8 cellular contexts compared by ENCODE assay signal in genomic region chr9:111661150-111661801, GRCh38. TPM values are rescaled to one million over a fixed set of nuclear protein-coding genes. Genes with fewer than 3 reads are reported as not detected.
A peak's percentile ranks its signal among the peaks of the same experiment; 100 is the strongest.
DNase-seq lines count a peak whose midpoint lies in the region; ATAC-seq and TF ChIP-seq lines count a peak whose summit lies in the region.

Gene GNG10 (plus strand): TSS chr9:111661605. CDS start chr9:111661635, 30 bp downstream.

- H3K27ac ChIP-seq in BLaER1 treated with 17β-estradiol and CSF1 and Interleukin-3, amounts not matched to agents 10 nM and 100 nM, result peak within 1 kb of the TSS; percentile 78 to 93 (median 86)
- H3K27ac ChIP-seq in mucosa of rectum (ENCODE audit: low read depth in 2 of 2, low read length in 2 of 2), result peak within 1 kb of the TSS; percentile 25 to 45

- H3K36me3 ChIP-seq in BLaER1 treated with 17β-estradiol and CSF1 and Interleukin-3, amounts not matched to agents 10 nM and 100 nM, result peaks cover 10 to 26% (median 22%) of the 10 kb centered on the region in 11 experiments; a peak in 20 of 22 replicates
- no peaks in the 10 kb centered on the region for H3K36me3 ChIP-seq in mucosa of rectum (ENCODE audit: control insufficient read depth in 2 of 2, insufficient read depth in 2 of 2, low read length in 2 of 2)

- H3K4me3 ChIP-seq in BLaER1 treated with 17β-estradiol and CSF1 and Interleukin-3, amounts not matched to agents 10 nM and 100 nM, result peak within 1 kb of the TSS; percentile 78 to 96 (median 87)
- H3K4me3 ChIP-seq in epithelial cell of proximal tubule (ENCODE audit: low read depth, low read length) (peak within 1 kb of the TSS; percentile 79), mucosa of rectum (ENCODE audit: low read length in 2 of 2) (peak within 1 kb of the TSS; percentile 79 to 85)

- peak within 1 kb of the TSS; percentile 82 to 93 (median 91) for H3K9ac ChIP-seq in BLaER1 treated with 17β-estradiol and CSF1 and Interleukin-3, amounts not matched to agents 10 nM and 100 nM
- H3K9ac ChIP-seq in mucosa of rectum (ENCODE audit: low read depth in 1 of 2, low read length in 2 of 2), result peak within 1 kb of the TSS; percentile 38 to 73

- TF ChIP-seq CTCF in epithelial cell of proximal tubule (conservative IDR thresholded peaks at IDR 0.05; ENCODE audit: low read depth, low read length), result no peak

- H3K9me3 ChIP-seq in BLaER1 treated with 17β-estradiol and CSF1 and Interleukin-3, amounts not matched to agents 10 nM and 100 nM (replicated peaks in 1 of 11), result no peaks in the 10 kb centered on the region
- no peaks in the 10 kb centered on the region for H3K9me3 ChIP-seq in mucosa of rectum (ENCODE audit: control insufficient read depth in 2 of 2, low read length in 2 of 2)

- ATAC-seq in GM19023 (IDR thresholded peaks at IDR 0.05; ENCODE audit: unreplicated experiment) (peak; percentile 87), HG03175 (IDR thresholded peaks at IDR 0.05; ENCODE audit: unreplicated experiment) (peak; percentile 85)

- H3K4me2 ChIP-seq in BLaER1 treated with 17β-estradiol and CSF1 and Interleukin-3, amounts not matched to agents 10 nM and 100 nM, result peak within 1 kb of the TSS; percentile 77 to 99 (median 93)

- H3K27me3 ChIP-seq in BLaER1 treated with 17β-estradiol and CSF1 and Interleukin-3, amounts not matched to agents 10 nM and 100 nM, result no peaks in the 10 kb centered on the region
- no peaks in the 10 kb centered on the region for H3K27me3 ChIP-seq in mucosa of rectum (ENCODE audit: control insufficient read depth in 2 of 2, insufficient read depth in 2 of 2, low read length in 2 of 2)

- DNase-seq in NOMO-1 treated with dmso at 0.1 percent for 144 hours (lab: John Stamatoyannopoulos, UW; ENCODE audit: unreplicated experiment) (peak; percentile 25), activated T-cell treated with anti-CD3 and anti-CD28 coated beads for 4 hours (peak; percentile 50), epithelial cell of proximal tubule (ENCODE audit: low read depth) (no peak)
- DNase-seq in stimulated activated CD8-positive, alpha-beta memory T cell treated with anti-CD3 and anti-CD28 coated beads, Interleukin-4, amount 100 ng/mL, for 4 hours (ENCODE audit: low read depth in 2 of 2, low spot score in 1 of 2), result peak; percentile 34

- H4K20me1 ChIP-seq in BLaER1 treated with 17β-estradiol and CSF1 and Interleukin-3, amounts not matched to agents 10 nM and 100 nM, result peaks cover 11 to 34% (median 31%) of the 10 kb centered on the region in 11 experiments; a peak in 16 of 22 replicates

- peaks cover 19 to 46% (median 26%) of the 10 kb centered on the region in 10 experiments for H3K4me1 ChIP-seq in BLaER1 treated with 17β-estradiol and CSF1 and Interleukin-3, amounts not matched to agents 10 nM and 100 nM
- peaks cover 8 to 14% of the 10 kb centered on the region in 2 donors for H3K4me1 ChIP-seq in mucosa of rectum (ENCODE audit: control insufficient read depth in 2 of 2, insufficient read depth in 2 of 2, low read length in 2 of 2)

RNA-seq across cellular contexts. Expression of gene GNG10, which starts in this region (rescaled TPM):
- total RNA-seq in epithelial cell of proximal tubule, result 74.3 and 87.8 TPM in 2 replicates
